8 cellular contexts compared by ENCODE assay signal in genomic region chr1:180502361-180503273, GRCh38. TPM values are rescaled to one million over a fixed set of nuclear protein-coding genes. Genes with fewer than 3 reads are reported as not detected.
A peak's percentile ranks its signal among the peaks of the same experiment; 100 is the strongest.
DNase-seq lines count a peak whose midpoint lies in the region; ATAC-seq and TF ChIP-seq lines count a peak whose summit lies in the region.

Gene ACBD6 (minus strand): TSS chr1:180502577. CDS start chr1:180502266, 311 bp downstream.

- H3K4me3 ChIP-seq in GM08714 (ENCODE audit: low read length) (peak within 1 kb of the TSS; percentile 90), HCT116 (replicated peaks in 1 of 2; ENCODE audit: low read depth in 1 of 2, low read length in 2 of 2) (peak within 1 kb of the TSS; percentile 92), MM.1S (ENCODE audit: low read length) (peak within 1 kb of the TSS; percentile 97), suprapubic skin (peak within 1 kb of the TSS; percentile 82)

- H2AFZ ChIP-seq in HCT116 (ENCODE audit: low read depth, low read length, poor library complexity, severe bottlenecking) (peak within 1 kb of the TSS; percentile 90), MM.1S (ENCODE audit: low read length) (peak within 1 kb of the TSS; percentile 95)

- H3K27ac ChIP-seq in HCT116 (ENCODE audit: low read depth, low read length) (peak within 1 kb of the TSS; percentile 71), MM.1S (ENCODE audit: low read length) (peak within 1 kb of the TSS; percentile 82), suprapubic skin (peak within 1 kb of the TSS; percentile 93)

- TF ChIP-seq POLR2A in HCT116 (IDR thresholded peaks at IDR 0.05; ENCODE audit: borderline replicate concordance, extremely low read depth, insufficient read depth, insufficient read length) (peak; percentile 65), suprapubic skin (IDR thresholded peaks at IDR 0.05) (peak; percentile 27 to 42)

- POLR2A ChIA-PET in HCT116 (lab: Charles Lee): interaction anchor here (0.8 to 1.4 kb wide), 5 partner anchors 9 to 620 kb away, joined by 3 to 4 read pairs (median 3); partner anchors contain the start of gene TOR1AIP1

- H3K9me2 ChIP-seq in HCT116 (ENCODE audit: insufficient read depth) (no peaks in the 10 kb centered on the region), MM.1S (replicated peaks; ENCODE audit: insufficient read depth, low read length) (no peaks in the 10 kb centered on the region)

- H3K27me3 ChIP-seq in HCT116 (ENCODE audit: insufficient read depth, low read length): no peaks in the 10 kb centered on the region
- H3K27me3 ChIP-seq in MM.1S (replicated peaks; ENCODE audit: insufficient read depth, low read length): no peaks in the 10 kb centered on the region
- no peaks in the 10 kb centered on the region for H3K27me3 ChIP-seq in suprapubic skin

- no peak for TF ChIP-seq EP300 in suprapubic skin (IDR thresholded peaks at IDR 0.05)

- WGBS in suprapubic skin: 0% methylated on average over 20 of the region's 83 CpGs

- H3K27me3 Mint-ChIP-seq in activated naive CD4-positive, alpha-beta T cell treated with anti-CD3 and anti-CD28 coated beads for 36 hours (ENCODE audit: low read depth): no peaks in the 10 kb centered on the region

- peaks cover 6% of the 10 kb centered on the region for H3K36me3 Mint-ChIP-seq in activated naive CD4-positive, alpha-beta T cell treated with anti-CD3 and anti-CD28 coated beads for 36 hours (ENCODE audit: low read depth)

- H3K9me3 Mint-ChIP-seq in activated naive CD4-positive, alpha-beta T cell treated with anti-CD3 and anti-CD28 coated beads for 36 hours: no peaks in the 10 kb centered on the region

- CTCF ChIA-PET in HCT116 (lab: Charles Lee): interaction anchor here (1.0 to 2.5 kb wide), 5 partner anchors 13 to 797 kb away, joined by 3 to 9 read pairs (median 4); no protein-coding TSS in a partner anchor
- CTCF ChIA-PET in activated naive CD4-positive, alpha-beta T cell treated with anti-CD3 and anti-CD28 coated beads for 36 hours (lab: Charles Lee): interaction anchor here (0.6 to 4.0 kb wide), 9 partner anchors 9 to 334 kb away, joined by 3 to 19 read pairs (median 4); no protein-coding TSS in a partner anchor

- intact Hi-C loops in HCT116 (cut with micrococcal nuclease): loop anchor here (5.0 kb wide), 1 partner anchor 520 kb away; the partner anchor contains the start of gene STX6
- intact Hi-C loops in activated naive CD4-positive, alpha-beta T cell treated with anti-CD3 and anti-CD28 coated beads for 36 hours (cut with micrococcal nuclease): loop anchor here (1.0 to 5.0 kb wide), 11 partner anchors 70 to 895 kb away; partner anchors contain the start of genes CEP350, QSOX1, STX6 and TOR1AIP1

- H4K20me1 ChIP-seq in HCT116 (ENCODE audit: insufficient read depth) (no peaks in the 10 kb centered on the region), MM.1S (ENCODE audit: insufficient read depth, low read length) (0 out of 2 replicates have a peak, but pooled peaks cover 5% of the 10 kb centered on the region)

- peaks cover 24% of the 10 kb centered on the region for H3F3A ChIP-seq in MM.1S (ENCODE audit: insufficient read depth, low read length)

- peak; percentile 74 for DNase-seq in HCT116 (ENCODE audit: low read depth, low spot score)
- peak; percentile 96 for DNase-seq in MM.1S
- DNase-seq in SK-N-DZ (ENCODE audit: low spot score): peak; percentile 82
- peak; percentile 92 for DNase-seq in activated naive CD4-positive, alpha-beta T cell treated with anti-CD3 and anti-CD28 coated beads for 36 hours
- DNase-seq in germinal center (ENCODE audit: low spot score): peak; percentile 84
- peak; percentile 86 for DNase-seq in occipital lobe (lab: John Stamatoyannopoulos, UW)
- DNase-seq in suprapubic skin (ENCODE audit: low spot score in 2 of 2): peak; percentile 87 to 93

- H3K4me2 ChIP-seq in HCT116 (ENCODE audit: low read length) (peak within 1 kb of the TSS; percentile 84), MM.1S (ENCODE audit: low read depth, low read length) (peak within 1 kb of the TSS; percentile 90)

- H3K36me3 ChIP-seq in HCT116 (ENCODE audit: control insufficient read depth in 1 of 2, insufficient read depth in 2 of 2, low read length in 2 of 2) (no peaks in the 10 kb centered on the region; a peak in 1 of 4 replicates), MM.1S (replicated peaks; ENCODE audit: insufficient read depth, low read length) (no peaks in the 10 kb centered on the region), suprapubic skin (no peaks in the 10 kb centered on the region)

- H3K4me1 ChIP-seq in HCT116 (ENCODE audit: control insufficient read depth in 1 of 2, insufficient read depth in 2 of 2, low read length in 2 of 2) (peaks cover 7 to 28% of the 10 kb centered on the region in 2 experiments; a peak in 3 of 4 replicates), MM.1S (ENCODE audit: low read length) (peaks cover 12% of the 10 kb centered on the region), suprapubic skin (peaks cover 21% of the 10 kb centered on the region)

- H3K79me2 ChIP-seq in HCT116 (ENCODE audit: insufficient read depth, low read length) (peaks cover 46% of the 10 kb centered on the region), MM.1S (ENCODE audit: low read length) (peaks cover 46% of the 10 kb centered on the region)

- TSS peak; percentile 71 for BruUV-seq in HCT116 (replicated peaks; lab: Mats Ljungman, UMichigan)

- TF ChIP-seq CTCF in HCT116 (IDR thresholded peaks at IDR 0.05 in 2 of 3, conservative IDR thresholded peaks at IDR 0.05 in 1 of 3; ENCODE audit: borderline replicate concordance in 1 of 3, insufficient read depth in 1 of 3, low read depth in 2 of 3, low read length in 2 of 3) (peak in 2 of 3 experiments; percentile 8 to 12; a peak in 1 of 6 replicates), MM.1S (IDR thresholded peaks at IDR 0.05; ENCODE audit: low read length) (peak; percentile 20; the same call in 1 of the 2 replicates), suprapubic skin (IDR thresholded peaks at IDR 0.05) (peak in 1 of 2 donors; percentile 11)

- H3K9ac ChIP-seq in HCT116 (ENCODE audit: low read length): peak within 1 kb of the TSS; percentile 93
- peak within 1 kb of the TSS; percentile 87 for H3K9ac ChIP-seq in MM.1S (ENCODE audit: low read length)

- RAD21 ChIA-PET in HCT116 (lab: Charles Lee; ENCODE audit: low non-redundant PET in 1 of 2, low total read pairs in 2 of 2, uncharacterized antibody in 2 of 2, unreplicated experiment in 2 of 2): no interaction called here

- peak; percentile 87 for ATAC-seq in HCT116

- H3K4me3 Mint-ChIP-seq in activated naive CD4-positive, alpha-beta T cell treated with anti-CD3 and anti-CD28 coated beads for 36 hours: peak within 1 kb of the TSS; percentile 98

- peak within 1 kb of the TSS; percentile 93 for H3K27ac Mint-ChIP-seq in activated naive CD4-positive, alpha-beta T cell treated with anti-CD3 and anti-CD28 coated beads for 36 hours

- peaks cover 34% of the 10 kb centered on the region for H3K4me1 Mint-ChIP-seq in activated naive CD4-positive, alpha-beta T cell treated with anti-CD3 and anti-CD28 coated beads for 36 hours (ENCODE audit: low read depth)

- H3K9me3 ChIP-seq in HCT116 (ENCODE audit: control insufficient read depth in 1 of 2, insufficient read depth in 1 of 2, low read depth in 1 of 2, low read length in 2 of 2) (no peaks in the 10 kb centered on the region), MM.1S (replicated peaks; ENCODE audit: insufficient read depth, low read length) (no peaks in the 10 kb centered on the region), suprapubic skin (no peaks in the 10 kb centered on the region)

- no peak for TF ChIP-seq RAD21 in HCT116 (IDR thresholded peaks at IDR 0.05; ENCODE audit: low read depth)

TF ChIP-seq in HCT116, 20 proteins besides CTCF, POLR2A, EP300 and RAD21 (continues in another document):
- TF ChIP-seq MAX (IDR thresholded peaks at IDR 0.05) (peak; percentile 97), SP1 (IDR thresholded peaks at IDR 0.05; ENCODE audit: low read depth) (peak; percentile 59), EZH2phosphoT487 (IDR thresholded peaks at IDR 0.05; ENCODE audit: borderline replicate concordance) (no peak), FOSL1 (IDR thresholded peaks at IDR 0.05; ENCODE audit: low read depth) (no peak), CEBPB (IDR thresholded peaks at IDR 0.05; ENCODE audit: low read depth) (no peak), ZBTB33 (IDR thresholded peaks at IDR 0.05; ENCODE audit: extremely low read depth, insufficient replicate concordance, low read length) (no peak), CBX3 (IDR thresholded peaks at IDR 0.05; ENCODE audit: low read depth) (peak; percentile 93; the same call in 1 of the 2 replicates), SIN3A (IDR thresholded peaks at IDR 0.05; ENCODE audit: low read depth) (peak; percentile 72), ZFX (IDR thresholded peaks at IDR 0.05) (peak; percentile 98), EGR1 (IDR thresholded peaks at IDR 0.05; ENCODE audit: low read depth) (peak; percentile 45; the same call in 1 of the 2 replicates), EZH2 (IDR thresholded peaks at IDR 0.05) (no peak), POLR2AphosphoS5 (IDR thresholded peaks at IDR 0.05; ENCODE audit: low read depth, low read length) (peak; percentile 57), ELF1 (IDR thresholded peaks at IDR 0.05; ENCODE audit: borderline replicate concordance, low read depth) (no peak), JUND (IDR thresholded peaks at IDR 0.05) (peak; percentile 12; the same call in 1 of the 2 replicates)

RNA-seq across cellular contexts. Expression of gene ACBD6, which starts in this region (rescaled TPM):
- 43.2 TPM for total RNA-seq in HCT116 (2021; ENCODE audit: unreplicated experiment)
- polyA plus RNA-seq in HCT116 (2012): 49.7 and 54.4 TPM in 2 replicates
- 58.9 and 72.3 TPM in 2 replicates for polyA plus RNA-seq in SK-N-DZ (2014; cell fraction: cytosol; rRNA removed)
- polyA plus RNA-seq in SK-N-DZ (2014; cell fraction: nucleus; rRNA removed): 86.0 and 102 TPM in 2 replicates
- total RNA-seq in activated naive CD4-positive, alpha-beta T cell treated with anti-CD3 and anti-CD28 coated beads for 36 hours: 10 to 100 TPM; 31.1 to 32.9 TPM
- total RNA-seq in occipital lobe: 52.6 TPM
- 10 to 100 TPM; 26.5 to 38.5 (median 33.3) TPM for total RNA-seq in suprapubic skin

Comparison
In these comparisons a context has a peak if more than half of its experiments do, and no peak if none do; other contexts are left out.
1. Peak in every context shown above with its lines: DNase-seq, ATAC-seq, H3K4me3 ChIP-seq and H3K27ac ChIP-seq.